ENCODE assay signal across 8 cellular contexts in genomic region chr3:48446425-48447193, GRCh38. TPM values are rescaled to one million over a fixed set of nuclear protein-coding genes. Genes with fewer than 3 reads are reported as not detected.
A peak's percentile ranks its signal among the peaks of the same experiment; 100 is the strongest.
DNase-seq lines count a peak whose midpoint lies in the region; ATAC-seq and TF ChIP-seq lines count a peak whose summit lies in the region.

ATRIP (plus strand) TSS chr3:48446737; CDS start chr3:48446846, 109 bp downstream.

- no peak within 1 kb of the TSS for H2AK5ac ChIP-seq in neuronal stem cell (ENCODE audit: low read depth, low read length)

- peak within 1 kb of the TSS; percentile 85 for H2AFZ ChIP-seq in neuronal stem cell (ENCODE audit: low read length)

- peak within 1 kb of the TSS; percentile 81 for H3K9ac ChIP-seq in ES-I3 (ENCODE audit: low read depth, low read length)
- peak within 1 kb of the TSS; percentile 98 for H3K9ac ChIP-seq in neuronal stem cell (ENCODE audit: low read depth, low read length, poor library complexity)
- peak within 1 kb of the TSS; percentile 44 to 92 (median 83) for H3K9ac ChIP-seq in subcutaneous abdominal adipose tissue (ENCODE audit: low read length in 5 of 5)

- ATAC-seq in foreskin keratinocyte = peak; percentile 87

- H3K4ac ChIP-seq in neuronal stem cell (ENCODE audit: low read length) = no peak within 1 kb of the TSS

- no peak within 1 kb of the TSS for H4K8ac ChIP-seq in neuronal stem cell (ENCODE audit: low read depth, low read length)

- peak within 1 kb of the TSS; percentile 89 for H3K14ac ChIP-seq in neuronal stem cell (ENCODE audit: low read length)

- H3K4me1 ChIP-seq in ES-I3 (ENCODE audit: insufficient read depth, low read length) (peaks cover 5% of the 10 kb centered on the region; the same call in 1 of the 2 replicates), foreskin keratinocyte (peaks cover 6% of the 10 kb centered on the region), neuronal stem cell (ENCODE audit: control insufficient read depth in 2 of 2, insufficient read depth in 1 of 2, low read depth in 1 of 2, low read length in 2 of 2) (peaks cover 4 to 13% of the 10 kb centered on the region in 2 donors), subcutaneous abdominal adipose tissue (ENCODE audit: control insufficient read depth in 5 of 5, insufficient read depth in 5 of 5, low read length in 5 of 5) (peaks cover 2 to 28% (median 26%) of the 10 kb centered on the region in 5 donors)

- no peak within 1 kb of the TSS for H2BK12ac ChIP-seq in neuronal stem cell (ENCODE audit: low read length)

- DNase-seq in GOT3 (lab: John Stamatoyannopoulos, UW) = peak; percentile 69
- peak; percentile 93 for DNase-seq in LoVo (ENCODE audit: low spot score)
- DNase-seq in SK-MEL-5 (ENCODE audit: low read depth, low spot score) = peak; percentile 82
- DNase-seq in activated naive CD4-positive, alpha-beta T cell (lab: John Stamatoyannopoulos, UW) = peak; percentile 53 to 86 (median 66)
- peak in 1 of 2 donors; percentile 60 for DNase-seq in foreskin keratinocyte
- peak; percentile 90 for DNase-seq in neuronal stem cell (ENCODE audit: low spot score)

- H3K27me3 ChIP-seq in foreskin keratinocyte (no peaks in the 10 kb centered on the region), neuronal stem cell (ENCODE audit: control insufficient read depth in 3 of 3, insufficient read depth in 3 of 3, low read depth in 1 of 3, low read length in 3 of 3) (no peaks in the 10 kb centered on the region), subcutaneous abdominal adipose tissue (ENCODE audit: control insufficient read depth in 5 of 5, insufficient read depth in 4 of 5, low read length in 5 of 5) (no peaks in the 10 kb centered on the region)

- H2BK5ac ChIP-seq in neuronal stem cell (ENCODE audit: low read length) = no peak within 1 kb of the TSS

- in situ Hi-C loops in SK-MEL-5 (cut with HindIII; ENCODE audit: low pct_unique_long_range_greater_than_20kb, low sequenced_read_pairs) = no loop called here

- H4K91ac ChIP-seq in neuronal stem cell (ENCODE audit: low read depth, low read length, poor library complexity) = no peak within 1 kb of the TSS

- H3K79me1 ChIP-seq in neuronal stem cell (ENCODE audit: low read depth, low read length) = peaks cover 9% of the 10 kb centered on the region

- no CpG with 5 or more reads among the region's 91 CpGs for WGBS in neuronal stem cell (ENCODE audit: extremely low coverage in 2 of 2, insufficient read length in 2 of 2, insufficient replicate concordance in 1 of 2), 2 donors

- H2BK15ac ChIP-seq in neuronal stem cell (ENCODE audit: low read length) = no peak within 1 kb of the TSS

- H3K4me3 ChIP-seq in neuronal stem cell (ENCODE audit: low read length in 2 of 2) = peak within 1 kb of the TSS; percentile 72 to 86
- peak within 1 kb of the TSS; percentile 67 to 92 (median 78) for H3K4me3 ChIP-seq in subcutaneous abdominal adipose tissue (ENCODE audit: low read depth in 1 of 5, low read length in 5 of 5)

- TF ChIP-seq CTCF in foreskin keratinocyte (conservative IDR thresholded peaks at IDR 0.05) = peak; percentile 9

- no peaks in the 10 kb centered on the region for H3K9me3 ChIP-seq in ES-I3 (ENCODE audit: control insufficient read depth, insufficient read depth, low read length)
- no peaks in the 10 kb centered on the region for H3K9me3 ChIP-seq in neuronal stem cell (replicated peaks in 1 of 2; ENCODE audit: control insufficient read depth in 2 of 2, insufficient read depth in 1 of 2, low read depth in 1 of 2, low read length in 2 of 2)
- no peaks in the 10 kb centered on the region for H3K9me3 ChIP-seq in subcutaneous abdominal adipose tissue (ENCODE audit: control insufficient read depth in 5 of 5, low read length in 5 of 5)

- peak within 1 kb of the TSS; percentile 94 for H3K18ac ChIP-seq in neuronal stem cell (ENCODE audit: low read length)

- H3K27ac ChIP-seq in foreskin keratinocyte (peak within 1 kb of the TSS; percentile 61), neuronal stem cell (replicated peaks; ENCODE audit: low read length) (peak within 1 kb of the TSS; percentile 75), subcutaneous abdominal adipose tissue (ENCODE audit: low read depth, low read length) (peak within 1 kb of the TSS; percentile 83)

- H2BK120ac ChIP-seq in neuronal stem cell (ENCODE audit: low read depth, low read length) = no peak within 1 kb of the TSS

- H3K4me2 ChIP-seq in neuronal stem cell (ENCODE audit: insufficient read depth, low read length, poor library complexity, severe bottlenecking) = peak within 1 kb of the TSS; percentile 86

- H3K23ac ChIP-seq in neuronal stem cell (ENCODE audit: low read depth, low read length, poor library complexity) = no peak within 1 kb of the TSS

- H3K36me3 ChIP-seq in ES-I3 (ENCODE audit: insufficient read depth, low read length) (peaks cover 11% of the 10 kb centered on the region), neuronal stem cell (replicated peaks in 1 of 2; ENCODE audit: control insufficient read depth in 2 of 2, insufficient read depth in 2 of 2, low read length in 2 of 2) (peaks cover 9 to 52% of the 10 kb centered on the region in 2 donors), subcutaneous abdominal adipose tissue (ENCODE audit: control insufficient read depth in 5 of 5, insufficient read depth in 5 of 5, low read length in 5 of 5) (peaks cover 1 to 35% (median 24%) of the 10 kb centered on the region in 5 donors)

RNA-seq across cellular contexts. Expression of gene ATRIP, which starts in this region (rescaled TPM):
- total RNA-seq in SK-MEL-5 (2014; rRNA removed; shearing (Covaris generic)) = 5.5 and 7.7 TPM in 2 replicates
- polyA plus RNA-seq in SK-MEL-5 (2015; cell fraction: cytosol; rRNA removed) = 9.6 and 10.4 TPM in 2 replicates
- 22.9 and 24.8 TPM in 2 replicates for polyA plus RNA-seq in SK-MEL-5 (2015; cell fraction: nucleus; rRNA removed)
- total RNA-seq in foreskin keratinocyte = 11.6 and 14.4 TPM in 2 replicates
- 9.2 and 11.4 TPM in 2 replicates for polyA plus RNA-seq in foreskin keratinocyte
- 12.1 TPM for polyA plus RNA-seq in neuronal stem cell (2013, experiment 1 of 2)
- polyA plus RNA-seq in neuronal stem cell (2013, experiment 2 of 2) = 12.0 TPM
